ENCODE assay signal across 8 cellular contexts in genomic region chr2:241659150-241659739, GRCh38. TPM values are rescaled to one million over a fixed set of nuclear protein-coding genes. Genes with fewer than 3 reads are reported as not detected.
DNase-seq lines count a peak whose midpoint lies in the region; ATAC-seq and TF ChIP-seq lines count a peak whose summit lies in the region.

No MANE protein-coding gene starts in this region.

- H2BK120ac ChIP-seq in trophoblast cell (ENCODE audit: insufficient read depth, low read length, poor library complexity), result no peak overlapping the region

- H3K23ac ChIP-seq in trophoblast cell (ENCODE audit: low read length), result no peak overlapping the region

- H4K8ac ChIP-seq in trophoblast cell (ENCODE audit: low read depth, low read length), result no peak overlapping the region

- H3K27me3 ChIP-seq in GM06990 (replicated peaks; ENCODE audit: control insufficient read depth, insufficient read depth, low read length) (no peaks in the 10 kb centered on the region), trophoblast cell (ENCODE audit: insufficient read depth, low read length) (no peaks in the 10 kb centered on the region)

- H3K36me3 ChIP-seq in GM06990 (ENCODE audit: control insufficient read depth, insufficient read depth, low read length) (peaks cover 38% of the 10 kb centered on the region), trophoblast cell (ENCODE audit: control insufficient read depth in 1 of 2, insufficient read depth in 2 of 2, low read length in 2 of 2) (peaks cover 51 to 61% of the 10 kb centered on the region in 2 experiments)

- no peak overlapping the region for H3K4me3 Mint-ChIP-seq in activated T-cell treated with anti-CD3 and anti-CD28 coated beads, Interleukin-2, amount 50 U/mL, for 24 hours

- peaks cover 84% of the 10 kb centered on the region for H3K36me3 Mint-ChIP-seq in activated T-cell treated with anti-CD3 and anti-CD28 coated beads, Interleukin-2, amount 50 U/mL, for 24 hours (ENCODE audit: low read depth)

- DNase-seq in GM06990 (ENCODE audit: extremely low read depth, insufficient read length) (no peak), NCI-H226 (peak; percentile 15), glomerular visceral epithelial cell (ENCODE audit: extremely low spot score) (peak; percentile 59), trophoblast cell (peak; percentile 46 to 85), amniotic stem cell (lab: John Stamatoyannopoulos, UW) (no peak)
- DNase-seq in activated T-cell treated with anti-CD3 and anti-CD28 coated beads, Interleukin-2, amount 50 U/mL, for 24 hours, result peak; percentile 54

- WGBS in trophoblast cell (ENCODE audit: extremely low coverage, insufficient coverage, insufficient read length), result no CpG with 5 or more reads among the region's 26 CpGs

- H4K12ac ChIP-seq in trophoblast cell (ENCODE audit: low read depth, low read length), result no peak overlapping the region

- no peak overlapping the region for H4K91ac ChIP-seq in trophoblast cell (ENCODE audit: low read depth, low read length)

- no peak overlapping the region for H2AFZ ChIP-seq in trophoblast cell (ENCODE audit: insufficient read depth, low read length, poor library complexity)

- peaks cover 2% of the 10 kb centered on the region for H3K9me3 ChIP-seq in trophoblast cell (ENCODE audit: insufficient read depth, low read depth, low read length)

- no peaks in the 10 kb centered on the region for H3K9me3 Mint-ChIP-seq in activated T-cell treated with anti-CD3 and anti-CD28 coated beads, Interleukin-2, amount 50 U/mL, for 24 hours

- H3K18ac ChIP-seq in trophoblast cell (ENCODE audit: low read length), result no peak overlapping the region

- no peak overlapping the region for H2BK12ac ChIP-seq in trophoblast cell (ENCODE audit: low read length)

- H2BK5ac ChIP-seq in trophoblast cell (ENCODE audit: low read depth, low read length, poor library complexity), result no peak overlapping the region

- H3K4me1 ChIP-seq in trophoblast cell (ENCODE audit: control insufficient read depth in 1 of 2, insufficient read depth in 2 of 2, low read length in 2 of 2), result peaks cover 3 to 10% of the 10 kb centered on the region in 2 experiments

- no peak overlapping the region for H3K27ac ChIP-seq in 22Rv1
- no peak overlapping the region for H3K27ac ChIP-seq in trophoblast cell (ENCODE audit: low read depth, low read length)

- H3K79me1 ChIP-seq in trophoblast cell (ENCODE audit: low read length), result no peaks in the 10 kb centered on the region

- H3K4me1 Mint-ChIP-seq in activated T-cell treated with anti-CD3 and anti-CD28 coated beads, Interleukin-2, amount 50 U/mL, for 24 hours (ENCODE audit: low read depth), result peaks cover 2% of the 10 kb centered on the region

- H3K4me3 ChIP-seq in GM06990 (replicated peaks; ENCODE audit: low read depth, low read length) (no peak overlapping the region), trophoblast cell (ENCODE audit: low read depth, low read length) (no peak overlapping the region)

- no peaks in the 10 kb centered on the region for H3K27me3 Mint-ChIP-seq in activated T-cell treated with anti-CD3 and anti-CD28 coated beads, Interleukin-2, amount 50 U/mL, for 24 hours

- H3K4me2 ChIP-seq in trophoblast cell (ENCODE audit: low read length), result no peak overlapping the region

- no peak overlapping the region for H2AK5ac ChIP-seq in trophoblast cell (ENCODE audit: low read length)

- TF ChIP-seq CTCF in 22Rv1 (IDR thresholded peaks at IDR 0.05) (peak; percentile 85), GM06990 (IDR thresholded peaks at IDR 0.05; ENCODE audit: insufficient read depth, low read length, poor library complexity, severe bottlenecking) (peak; percentile 65)

- ATAC-seq in GM21515 (IDR thresholded peaks at IDR 0.05; ENCODE audit: unreplicated experiment), result no peak

- no peak overlapping the region for H3K9ac ChIP-seq in trophoblast cell (ENCODE audit: low read length)

- no peak overlapping the region for H3K27ac Mint-ChIP-seq in activated T-cell treated with anti-CD3 and anti-CD28 coated beads, Interleukin-2, amount 50 U/mL, for 24 hours

- no peak overlapping the region for H3K4ac ChIP-seq in trophoblast cell (ENCODE audit: low read depth, low read length)

- no peak overlapping the region for H3K14ac ChIP-seq in trophoblast cell (ENCODE audit: low read length)

- no peaks in the 10 kb centered on the region for H3K79me2 ChIP-seq in trophoblast cell (ENCODE audit: control insufficient read depth, insufficient read depth, low read length, poor library complexity)

RNA-seq across cellular contexts. Expression of gene ATG4B, which starts 21.8 kb away (rescaled TPM):
- 76.3 and 77.4 TPM in 2 replicates for polyA plus RNA-seq in trophoblast cell (2013)

RNA-seq across cellular contexts. Expression of gene THAP4, which starts 22.3 kb away (rescaled TPM):
- 45.4 and 47.2 TPM in 2 replicates for polyA plus RNA-seq in trophoblast cell (2013)

RNA-seq across cellular contexts. Expression of gene DTYMK, which starts 27.4 kb away (rescaled TPM):
- 37.3 and 38.1 TPM in 2 replicates for polyA plus RNA-seq in trophoblast cell (2013)

RNA-seq across cellular contexts. Expression of gene ING5, which starts 42.6 kb away (rescaled TPM):
- polyA plus RNA-seq in trophoblast cell (2013), result 12.8 and 13.8 TPM in 2 replicates

Comparison
In these comparisons a context has a peak if more than half of its experiments do, and no peak if none do; other contexts are left out.
1. DNase-seq: peak in NCI-H226 (single experiment), activated T-cell treated with anti-CD3 and anti-CD28 coated beads, Interleukin-2, amount 50 U/mL, for 24 hours (single experiment), glomerular visceral epithelial cell (single experiment) and trophoblast cell (2 of 2); none in GM06990 (single experiment) and amniotic stem cell (single experiment).